8 cellular contexts compared by ENCODE assay signal in genomic region chr18:49055787-49056186, GRCh38.
A peak's percentile ranks its signal among the peaks of the same experiment; 100 is the strongest.
DNase-seq lines count a peak whose midpoint lies in the region; ATAC-seq, FAIRE-seq and TF ChIP-seq lines count a peak whose summit lies in the region.

No MANE protein-coding gene starts in this region.

- no peak for TF ChIP-seq CTCF in GM12878 (IDR thresholded peaks at IDR 0.05 in 2 of 3, conservative IDR thresholded peaks at IDR 0.05 in 1 of 3; ENCODE audit: control insufficient read depth in 2 of 3, extremely low read depth in 1 of 3, insufficient read depth in 1 of 3, low read depth in 3 of 3, low read length in 3 of 3)
- no peak for TF ChIP-seq CTCF in glutamatergic neuron (IDR thresholded peaks at IDR 0.05; ENCODE audit: partially characterized antibody, unreplicated experiment)

- POLR2A ChIA-PET in GM12878 (lab: Charles Lee) = interaction anchor here (0.9 kb wide), 1 partner anchor 341 kb away, joined by 3 read pairs; no protein-coding TSS in a partner anchor

- ATAC-seq in GM19452 (IDR thresholded peaks at IDR 0.05; ENCODE audit: unreplicated experiment) = peak; percentile 84
- ATAC-seq in GM12878 = peak; percentile 94
- ATAC-seq in GM21717 (IDR thresholded peaks at IDR 0.05; ENCODE audit: unreplicated experiment) = no peak

- peaks cover 10% of the 10 kb centered on the region for H3K4me1 ChIP-seq in GM12878 (ENCODE audit: control insufficient read depth, insufficient read depth, low read length)
- peaks cover 0 to 6% of the 10 kb centered on the region in 2 donors for H3K4me1 ChIP-seq in neuronal stem cell (ENCODE audit: control insufficient read depth in 2 of 2, insufficient read depth in 1 of 2, low read depth in 1 of 2, low read length in 2 of 2)

- peaks cover 2% of the 10 kb centered on the region for H3K27me3 Mint-ChIP-seq in glutamatergic neuron (ENCODE audit: unreplicated experiment)

- no peak overlapping the region for H3K18ac ChIP-seq in neuronal stem cell (ENCODE audit: low read length)

- H2BK15ac ChIP-seq in neuronal stem cell (ENCODE audit: low read length) = no peak overlapping the region

- no peak overlapping the region for H4K91ac ChIP-seq in neuronal stem cell (ENCODE audit: low read depth, low read length, poor library complexity)

- H3K27ac ChIP-seq in GM12878 (ENCODE audit: control insufficient read depth, insufficient read depth) (peak overlapping the region; percentile 55), neuronal stem cell (replicated peaks; ENCODE audit: low read length) (no peak overlapping the region)

- no peaks in the 10 kb centered on the region for H3K36me3 Mint-ChIP-seq in glutamatergic neuron (ENCODE audit: unreplicated experiment)

- in situ Hi-C loops in GM12878 (cut with MboI) = no loop called here

- no peaks in the 10 kb centered on the region for H4K20me1 ChIP-seq in GM12878 (ENCODE audit: control insufficient read depth, insufficient read depth)

- TF ChIP-seq POLR2A in GM12878 (IDR thresholded peaks at IDR 0.05; ENCODE audit: low read depth, low read length) = no peak

- H3K4me2 ChIP-seq in GM12878 (ENCODE audit: control insufficient read depth, insufficient read depth) (0 out of 2 replicates have a peak overlapping the region, but pooled peaks have one; percentile 4), neuronal stem cell (ENCODE audit: insufficient read depth, low read length, poor library complexity, severe bottlenecking) (no peak overlapping the region)

- no peak overlapping the region for H2BK5ac ChIP-seq in neuronal stem cell (ENCODE audit: low read length)

- H3K4ac ChIP-seq in neuronal stem cell (ENCODE audit: low read length) = no peak overlapping the region

- no peak for TF ChIP-seq RAD21 in GM12878 (IDR thresholded peaks at IDR 0.05; ENCODE audit: insufficient read depth, low read depth, low read length)

- no peak overlapping the region for H3K4me3 ChIP-seq in GM12878
- no peak overlapping the region for H3K4me3 ChIP-seq in neuronal stem cell (ENCODE audit: low read length in 2 of 2)

- H2BK120ac ChIP-seq in neuronal stem cell (ENCODE audit: low read depth, low read length) = no peak overlapping the region

- 44% methylated on average over 11 of the region's 11 CpGs for WGBS in GM12878 (ENCODE audit: insufficient coverage, insufficient replicate concordance, low lambda C conversion rate, missing lambda C conversion rate)
- no CpG with 5 or more reads among the region's 11 CpGs for WGBS in neuronal stem cell (ENCODE audit: extremely low coverage in 2 of 2, insufficient read length in 2 of 2, insufficient replicate concordance in 1 of 2), 2 donors

- TF ChIP-seq EP300 in GM12878 (IDR thresholded peaks at IDR 0.05; ENCODE audit: borderline replicate concordance in 1 of 2, control insufficient read depth in 1 of 2, low read depth in 2 of 2, low read length in 2 of 2) = peak in 1 of 2 experiments; percentile 36; a peak in 1 of 4 replicates

- RAD21 ChIA-PET in GM12878 (lab: Charles Lee; ENCODE audit: unreplicated experiment) = interaction anchor here (1.3 kb wide), 1 partner anchor 14 kb away, joined by 6 read pairs; no protein-coding TSS in a partner anchor

- H3K9me3 ChIP-seq in GM12878 (replicated peaks; ENCODE audit: control insufficient read depth, insufficient read depth, low read length) (no peaks in the 10 kb centered on the region), neuronal stem cell (replicated peaks in 1 of 2; ENCODE audit: control insufficient read depth in 2 of 2, insufficient read depth in 1 of 2, low read depth in 1 of 2, low read length in 2 of 2) (no peaks in the 10 kb centered on the region)

- no peaks in the 10 kb centered on the region for H3K9me3 Mint-ChIP-seq in glutamatergic neuron (ENCODE audit: unreplicated experiment)

- H3K36me3 ChIP-seq in GM12878 (ENCODE audit: control insufficient read depth in 2 of 2, insufficient read depth in 2 of 2, low read length in 1 of 2) (no peaks in the 10 kb centered on the region), neuronal stem cell (replicated peaks in 1 of 2; ENCODE audit: control insufficient read depth in 2 of 2, insufficient read depth in 2 of 2, low read length in 2 of 2) (peaks cover 0 to 2% of the 10 kb centered on the region in 2 donors)

- H3K9ac ChIP-seq in GM12878 (ENCODE audit: control insufficient read depth, insufficient read depth, low read length) (no peak overlapping the region), neuronal stem cell (ENCODE audit: low read depth, low read length, poor library complexity) (no peak overlapping the region)

- SMC1A ChIA-PET in GM12878 (lab: Charles Lee; ENCODE audit: uncharacterized antibody, unreplicated experiment) = interaction anchor here (0.6 to 1.0 kb wide), 2 partner anchors 39 to 80 kb away, joined by 3 read pairs; no protein-coding TSS in a partner anchor

- H3K79me2 ChIP-seq in GM12878 (ENCODE audit: control insufficient read depth, insufficient read depth, low read length) = no peaks in the 10 kb centered on the region

- DNase-seq in AG08396 (ENCODE audit: low spot score) (peak; percentile 41), MV-4-11 (lab: John Stamatoyannopoulos, UW) (peak; percentile 89), GM12878 (ENCODE audit: low read depth, low spot score) (peak; percentile 5), neuronal stem cell (ENCODE audit: low spot score) (no peak), glutamatergic neuron (no peak), NCI-H146 treated with DMSO at 0.1 percent for 48 hours (lab: John Stamatoyannopoulos, UW; ENCODE audit: unreplicated experiment) (no peak)

- H3K27me3 ChIP-seq in GM12878 (replicated peaks in 1 of 2; ENCODE audit: control insufficient read depth in 2 of 2, insufficient read depth in 2 of 2, low read length in 1 of 2) (no peaks in the 10 kb centered on the region), neuronal stem cell (ENCODE audit: control insufficient read depth in 3 of 3, insufficient read depth in 3 of 3, low read depth in 1 of 3, low read length in 3 of 3) (no peaks in the 10 kb centered on the region)

- intact Hi-C loops in GM12878 (cut with micrococcal nuclease; ENCODE audit: unreplicated experiment) = no loop called here

- H2BK12ac ChIP-seq in neuronal stem cell (ENCODE audit: low read length) = no peak overlapping the region

- peaks cover 3% of the 10 kb centered on the region for H3K79me1 ChIP-seq in neuronal stem cell (ENCODE audit: low read depth, low read length)

- peak overlapping the region; percentile 56 for H3K23ac ChIP-seq in neuronal stem cell (ENCODE audit: low read depth, low read length, poor library complexity)

- no TSS peak for BruUV-seq in GM12878 (replicated peaks; lab: Mats Ljungman, UMichigan)

- H3K4me3 Mint-ChIP-seq in glutamatergic neuron (ENCODE audit: unreplicated experiment) = no peak overlapping the region

- H3K14ac ChIP-seq in neuronal stem cell (ENCODE audit: low read length) = no peak overlapping the region

- H2AK5ac ChIP-seq in neuronal stem cell (ENCODE audit: low read depth, low read length) = no peak overlapping the region

- H2AFZ ChIP-seq in GM12878 (ENCODE audit: control insufficient read depth, low read depth, low read length) (peak overlapping the region; percentile 31), neuronal stem cell (ENCODE audit: low read length) (no peak overlapping the region)

- no peak overlapping the region for H3K27ac Mint-ChIP-seq in glutamatergic neuron (ENCODE audit: unreplicated experiment)

- FAIRE-seq in GM12878 (lab: Jason Lieb, UNC) = peak; percentile 47

- peaks cover 20% of the 10 kb centered on the region for H3K4me1 Mint-ChIP-seq in glutamatergic neuron (ENCODE audit: low read depth, unreplicated experiment)

- H4K8ac ChIP-seq in neuronal stem cell (ENCODE audit: low read depth, low read length) = no peak overlapping the region

- CTCF ChIA-PET in GM12878 (lab: Yijun Ruan, JAX) = interaction anchor here (0.6 to 1.2 kb wide), 5 partner anchors 15 to 409 kb away, joined by 3 to 5 read pairs (median 3); no protein-coding TSS in a partner anchor

TF ChIP-seq in GM12878, 131 proteins besides CTCF, POLR2A, EP300 and RAD21 (continues in another document):
- TF ChIP-seq TCF3 (IDR thresholded peaks at IDR 0.05; ENCODE audit: borderline replicate concordance, insufficient read depth, low read depth, low read length) (0 out of 2 replicates have a peak, but pooled peaks have one; percentile 31), SUPT20H (IDR thresholded peaks at IDR 0.05; ENCODE audit: borderline replicate concordance, control insufficient read depth, low read depth, low read length) (no peak), CREB1 (IDR thresholded peaks at IDR 0.05; ENCODE audit: low read depth) (no peak), FOXK2 (IDR thresholded peaks at IDR 0.05) (no peak), CBX3 (IDR thresholded peaks at IDR 0.05; ENCODE audit: borderline replicate concordance, low read depth) (no peak), ATF3 (IDR thresholded peaks at IDR 0.05; ENCODE audit: borderline replicate concordance, extremely low read depth, low read depth, low read length) (no peak), SIX5 (IDR thresholded peaks at IDR 0.05; ENCODE audit: low read depth, low read length, severe bottlenecking) (no peak), YY1 (IDR thresholded peaks at IDR 0.05; ENCODE audit: low read depth, low read length) (peak; percentile 51), MYC (IDR thresholded peaks at IDR 0.05; ENCODE audit: insufficient read depth, insufficient read length, insufficient replicate concordance, low read length, severe bottlenecking) (no peak)

Comparison
In these comparisons a context has a peak if more than half of its experiments do, and no peak if none do; other contexts are left out.
1. DNase-seq: peak in AG08396 (single experiment), MV-4-11 (single experiment) and GM12878 (single experiment); none in neuronal stem cell (single experiment), glutamatergic neuron (single experiment) and NCI-H146 treated with DMSO at 0.1 percent for 48 hours (single experiment).